Comparison of ENCODE assay signal across 2 cellular contexts in genomic region chr15:69585937-69586336, GRCh38.
TF ChIP-seq lines count a peak whose summit lies in the region.

No MANE protein-coding gene starts in this region.

TF ChIP-seq in IMR-90, 13 proteins besides CTCF, POLR2A, EP300 and RAD21 (continued from another document):
- TF ChIP-seq SMC3 (IDR thresholded peaks at IDR 0.05; ENCODE audit: low read depth, low read length) (no peak), MXI1 (IDR thresholded peaks at IDR 0.05; ENCODE audit: borderline replicate concordance, low read depth, low read length) (no peak)

TF ChIP-seq in WTC11, 78 proteins besides CTCF, POLR2A, EP300 and RAD21 (continued from another document):
- TF ChIP-seq, protein P1, sequence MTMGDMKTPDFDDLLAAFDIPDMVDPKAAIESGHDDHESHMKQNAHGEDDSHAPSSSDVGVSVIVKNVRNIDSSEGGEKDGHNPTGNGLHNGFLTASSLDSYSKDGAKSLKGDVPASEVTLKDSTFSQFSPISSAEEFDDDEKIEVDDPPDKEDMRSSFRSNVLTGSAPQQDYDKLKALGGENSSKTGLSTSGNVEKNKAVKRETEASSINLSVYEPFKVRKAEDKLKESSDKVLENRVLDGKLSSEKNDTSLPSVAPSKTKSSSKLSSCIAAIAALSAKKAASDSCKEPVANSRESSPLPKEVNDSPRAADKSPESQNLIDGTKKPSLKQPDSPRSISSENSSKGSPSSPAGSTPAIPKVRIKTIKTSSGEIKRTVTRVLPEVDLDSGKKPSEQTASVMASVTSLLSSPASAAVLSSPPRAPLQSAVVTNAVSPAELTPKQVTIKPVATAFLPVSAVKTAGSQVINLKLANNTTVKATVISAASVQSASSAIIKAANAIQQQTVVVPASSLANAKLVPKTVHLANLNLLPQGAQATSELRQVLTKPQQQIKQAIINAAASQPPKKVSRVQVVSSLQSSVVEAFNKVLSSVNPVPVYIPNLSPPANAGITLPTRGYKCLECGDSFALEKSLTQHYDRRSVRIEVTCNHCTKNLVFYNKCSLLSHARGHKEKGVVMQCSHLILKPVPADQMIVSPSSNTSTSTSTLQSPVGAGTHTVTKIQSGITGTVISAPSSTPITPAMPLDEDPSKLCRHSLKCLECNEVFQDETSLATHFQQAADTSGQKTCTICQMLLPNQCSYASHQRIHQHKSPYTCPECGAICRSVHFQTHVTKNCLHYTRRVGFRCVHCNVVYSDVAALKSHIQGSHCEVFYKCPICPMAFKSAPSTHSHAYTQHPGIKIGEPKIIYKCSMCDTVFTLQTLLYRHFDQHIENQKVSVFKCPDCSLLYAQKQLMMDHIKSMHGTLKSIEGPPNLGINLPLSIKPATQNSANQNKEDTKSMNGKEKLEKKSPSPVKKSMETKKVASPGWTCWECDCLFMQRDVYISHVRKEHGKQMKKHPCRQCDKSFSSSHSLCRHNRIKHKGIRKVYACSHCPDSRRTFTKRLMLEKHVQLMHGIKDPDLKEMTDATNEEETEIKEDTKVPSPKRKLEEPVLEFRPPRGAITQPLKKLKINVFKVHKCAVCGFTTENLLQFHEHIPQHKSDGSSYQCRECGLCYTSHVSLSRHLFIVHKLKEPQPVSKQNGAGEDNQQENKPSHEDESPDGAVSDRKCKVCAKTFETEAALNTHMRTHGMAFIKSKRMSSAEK (CRISPR knock-in tag; IDR thresholded peaks at IDR 0.05; ENCODE audit: borderline replicate concordance): no peak
- TF ChIP-seq NR3C1 (CRISPR knock-in tag; conservative IDR thresholded peaks at IDR 0.05; ENCODE audit: low read depth) (no peak), MXD4 (CRISPR knock-in tag; IDR thresholded peaks at IDR 0.05; ENCODE audit: borderline replicate concordance) (no peak), ZNF138 (CRISPR knock-in tag; conservative IDR thresholded peaks at IDR 0.05) (no peak), SMAD4 (CRISPR knock-in tag; IDR thresholded peaks at IDR 0.05) (no peak), IRF1 (CRISPR knock-in tag; IDR thresholded peaks at IDR 0.05) (no peak), JUN (CRISPR knock-in tag; IDR thresholded peaks at IDR 0.05) (no peak), PRDM15 (CRISPR knock-in tag; IDR thresholded peaks at IDR 0.05) (no peak), NFYB (CRISPR knock-in tag; conservative IDR thresholded peaks at IDR 0.05; ENCODE audit: low read depth) (no peak), PRRX2 (CRISPR knock-in tag; IDR thresholded peaks at IDR 0.05) (no peak), ESRRA (CRISPR knock-in tag; IDR thresholded peaks at IDR 0.05; ENCODE audit: borderline replicate concordance) (no peak)
- TF ChIP-seq, protein P2, sequence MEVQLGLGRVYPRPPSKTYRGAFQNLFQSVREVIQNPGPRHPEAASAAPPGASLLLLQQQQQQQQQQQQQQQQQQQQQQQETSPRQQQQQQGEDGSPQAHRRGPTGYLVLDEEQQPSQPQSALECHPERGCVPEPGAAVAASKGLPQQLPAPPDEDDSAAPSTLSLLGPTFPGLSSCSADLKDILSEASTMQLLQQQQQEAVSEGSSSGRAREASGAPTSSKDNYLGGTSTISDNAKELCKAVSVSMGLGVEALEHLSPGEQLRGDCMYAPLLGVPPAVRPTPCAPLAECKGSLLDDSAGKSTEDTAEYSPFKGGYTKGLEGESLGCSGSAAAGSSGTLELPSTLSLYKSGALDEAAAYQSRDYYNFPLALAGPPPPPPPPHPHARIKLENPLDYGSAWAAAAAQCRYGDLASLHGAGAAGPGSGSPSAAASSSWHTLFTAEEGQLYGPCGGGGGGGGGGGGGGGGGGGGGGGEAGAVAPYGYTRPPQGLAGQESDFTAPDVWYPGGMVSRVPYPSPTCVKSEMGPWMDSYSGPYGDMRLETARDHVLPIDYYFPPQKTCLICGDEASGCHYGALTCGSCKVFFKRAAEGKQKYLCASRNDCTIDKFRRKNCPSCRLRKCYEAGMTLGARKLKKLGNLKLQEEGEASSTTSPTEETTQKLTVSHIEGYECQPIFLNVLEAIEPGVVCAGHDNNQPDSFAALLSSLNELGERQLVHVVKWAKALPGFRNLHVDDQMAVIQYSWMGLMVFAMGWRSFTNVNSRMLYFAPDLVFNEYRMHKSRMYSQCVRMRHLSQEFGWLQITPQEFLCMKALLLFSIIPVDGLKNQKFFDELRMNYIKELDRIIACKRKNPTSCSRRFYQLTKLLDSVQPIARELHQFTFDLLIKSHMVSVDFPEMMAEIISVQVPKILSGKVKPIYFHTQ (CRISPR knock-in tag; IDR thresholded peaks at IDR 0.05): no peak
